Comparison of ENCODE assay signal across 23 cellular contexts in the genomic region with DNA sequence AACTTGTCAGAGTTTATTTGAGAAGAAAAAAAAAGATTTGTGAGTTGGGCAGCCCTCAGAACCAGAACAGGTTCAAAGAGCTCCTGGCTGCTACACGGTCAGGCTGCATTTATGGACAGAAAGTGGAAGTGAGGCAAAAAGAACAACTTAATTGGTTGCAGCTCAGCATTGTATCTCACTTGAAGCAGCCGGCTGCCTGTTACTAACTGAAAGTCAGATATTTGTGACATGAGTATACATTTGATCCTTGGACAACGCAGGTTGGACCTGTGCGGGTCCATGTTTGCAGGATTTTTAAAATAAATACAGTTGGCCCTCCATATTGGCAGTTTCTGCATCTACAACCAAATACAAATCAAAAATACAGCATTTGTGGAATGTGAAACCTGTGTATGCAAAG. TPM values are rescaled to one million over a fixed set of nuclear protein-coding genes. Genes with fewer than 3 reads are reported as not detected.
"Had no signal": no experiment of that assay in that cellular context is flagged by ENCODE, and none has a peak within 500 bp of the region (broad histone marks: within the 10 kb centered on the region; RNA-seq: fewer than 3 reads in every experiment).

No MANE protein-coding gene starts in this region.

- DNase-seq: dermis blood vessel endothelial cell; dorsolateral prefrontal cortex; effector CD4-positive, alpha-beta T cell; effector memory CD4-positive, alpha-beta T cell; esophagus squamous epithelium; foreskin fibroblast; foreskin melanocyte; gastrocnemius medialis; glutamatergic neuron; head of caudate nucleus; heart right ventricle; hippocampal formation; left cardiac atrium; left ventricle myocardium inferior; lower lobe of right lung; mesenchymal stem cell; mucosa of descending colon; naive B cell had no signal

- H3K36me3 ChIP-seq: esophagus squamous epithelium, gastrocnemius medialis, heart right ventricle, left ventricle myocardium inferior, lower lobe of right lung had no signal

- H3K4me3 ChIP-seq: coronary artery, dorsolateral prefrontal cortex, esophagus squamous epithelium, gastrocnemius medialis, heart right ventricle, left ventricle myocardium inferior, lower lobe of right lung, mucosa of descending colon had no signal

- H3K27ac ChIP-seq: coronary artery, dorsolateral prefrontal cortex, esophagus squamous epithelium, gastrocnemius medialis, heart right ventricle, left ventricle myocardium inferior, lower lobe of right lung had no signal

- H3K27me3 ChIP-seq: esophagus squamous epithelium, gastrocnemius medialis had no signal

- H3K9me3 ChIP-seq: esophagus squamous epithelium, gastrocnemius medialis, heart right ventricle, left ventricle myocardium inferior, lower lobe of right lung, mucosa of descending colon had no signal

- ATAC-seq: gastrocnemius medialis, heart right ventricle, left cardiac atrium, lower lobe of right lung, mucosa of descending colon had no signal

- H3K4me1 ChIP-seq: esophagus squamous epithelium, left ventricle myocardium inferior, lower lobe of right lung had no signal

RNA-seq across cellular contexts. Expression of gene ALDH1L1, which starts 7.5 kb away (rescaled TPM):
- total RNA-seq: dermis blood vessel endothelial cell, endothelial cell of umbilical vein, glomerular endothelial cell, lung microvascular endothelial cell, myocyte had no signal
- polyA plus RNA-seq: endothelial cell of umbilical vein had no signal
